Comparison of ENCODE assay signal across 9 cellular contexts in genomic region chr13:29707876-29708543, GRCh38.
DNase-seq lines count a peak whose midpoint lies in the region; ATAC-seq and TF ChIP-seq lines count a peak whose summit lies in the region.
"Had no signal": no experiment of that assay in that cellular context is flagged by ENCODE, and none has a peak within 500 bp of the region (broad histone marks: within the 10 kb centered on the region; RNA-seq: fewer than 3 reads in every experiment).

No MANE protein-coding gene starts in this region.

- no peak overlapping the region for H3K27ac Mint-ChIP-seq in activated naive CD4-positive, alpha-beta T cell treated with anti-CD3 and anti-CD28 coated beads for 36 hours
- H3K27ac Mint-ChIP-seq: activated naive CD8-positive, alpha-beta T cell had no signal

- TF ChIP-seq EP300 in sigmoid colon (IDR thresholded peaks at IDR 0.05), result no peak

- H3K9me3 ChIP-seq in right cardiac atrium (ENCODE audit: control insufficient read depth, low read length) (no peaks in the 10 kb centered on the region), sigmoid colon (no peaks in the 10 kb centered on the region)

- no peak for TF ChIP-seq POLR2A in sigmoid colon (IDR thresholded peaks at IDR 0.05)

- H3K4me1 Mint-ChIP-seq in activated naive CD4-positive, alpha-beta T cell treated with anti-CD3 and anti-CD28 coated beads for 36 hours (ENCODE audit: low read depth), result no peaks in the 10 kb centered on the region

- DNase-seq in GM06990 (ENCODE audit: extremely low read depth, insufficient read length) (no peak), SHP77 (lab: John Stamatoyannopoulos, UW) (peak; percentile 7 to 8), right cardiac atrium (peak in 2 of 3 donors; percentile 26 to 59), NCI-H2081 treated with DMSO at 0.1 percent for 48 hours (lab: John Stamatoyannopoulos, UW) (no peak), sigmoid colon (no peak)
- DNase-seq in activated naive CD4-positive, alpha-beta T cell treated with anti-CD3 and anti-CD28 coated beads for 36 hours, result peak; percentile 68
- DNase-seq in stimulated activated CD4-positive, alpha-beta T cell treated with anti-CD3 and anti-CD28 coated beads, Interleukin-4, amount 100 ng/mL, for 1 hour, result peak; percentile 39

- H3K27me3 ChIP-seq in GM06990 (replicated peaks; ENCODE audit: control insufficient read depth, insufficient read depth, low read length) (no peaks in the 10 kb centered on the region; the same call in none of the 2 replicates), right cardiac atrium (ENCODE audit: control insufficient read depth, insufficient read depth) (no peaks in the 10 kb centered on the region), sigmoid colon (peaks cover 0 to 1% (median 0%) of the 10 kb centered on the region in 3 donors)

- CTCF ChIA-PET in activated naive CD4-positive, alpha-beta T cell treated with anti-CD3 and anti-CD28 coated beads for 36 hours (lab: Charles Lee), result interaction anchor here (1.0 to 9.4 kb wide), 6 partner anchors 32 to 235 kb away, joined by 3 to 69 read pairs (median 4); no protein-coding TSS in a partner anchor

- H3K36me3 ChIP-seq in GM06990 (ENCODE audit: control insufficient read depth, insufficient read depth, low read length), result no peaks in the 10 kb centered on the region
- H3K36me3 ChIP-seq in sigmoid colon, result no peaks in the 10 kb centered on the region

- H3K9me3 Mint-ChIP-seq in activated naive CD4-positive, alpha-beta T cell treated with anti-CD3 and anti-CD28 coated beads for 36 hours, result no peaks in the 10 kb centered on the region

- H3K36me3 Mint-ChIP-seq in activated naive CD4-positive, alpha-beta T cell treated with anti-CD3 and anti-CD28 coated beads for 36 hours (ENCODE audit: low read depth), result no peaks in the 10 kb centered on the region
- H3K36me3 Mint-ChIP-seq: activated naive CD8-positive, alpha-beta T cell had no signal

- intact Hi-C loops in activated naive CD4-positive, alpha-beta T cell treated with anti-CD3 and anti-CD28 coated beads for 36 hours (cut with micrococcal nuclease), result loop anchor here (1.0 to 5.0 kb wide), 3 partner anchors 200 to 404 kb away; no protein-coding TSS in a partner anchor
- intact Hi-C loops in right cardiac atrium (cut with DNase I) (loop anchor here in 3 of 4 donors (2.0 to 10.0 kb wide), 3 partner anchors 183 to 201 kb away; no protein-coding TSS in a partner anchor), sigmoid colon (cut with DNase I) (no loop called here)

- ATAC-seq in HG03060 (IDR thresholded peaks at IDR 0.05; ENCODE audit: low read depth, unreplicated experiment) (peak; percentile 49), right cardiac atrium (peak; percentile 55 to 66)

- no peak overlapping the region for H3K4me3 Mint-ChIP-seq in activated naive CD4-positive, alpha-beta T cell treated with anti-CD3 and anti-CD28 coated beads for 36 hours
- H3K4me3 Mint-ChIP-seq: activated naive CD8-positive, alpha-beta T cell had no signal

- H3K27ac ChIP-seq in right cardiac atrium (ENCODE audit: low read length), result no peak overlapping the region
- H3K27ac ChIP-seq in sigmoid colon, result no peak overlapping the region

- 82% methylated on average over 7 of the region's 7 CpGs for WGBS in right cardiac atrium
- WGBS in sigmoid colon, 2 donors, result 59 to 78% methylated on average over 7 of the region's 7 CpGs

- H3K4me3 ChIP-seq in GM06990 (replicated peaks; ENCODE audit: low read depth, low read length) (no peak overlapping the region), right cardiac atrium (ENCODE audit: low read length) (no peak overlapping the region), sigmoid colon (no peak overlapping the region)

- H3K27me3 Mint-ChIP-seq in activated naive CD4-positive, alpha-beta T cell treated with anti-CD3 and anti-CD28 coated beads for 36 hours (ENCODE audit: low read depth), result peaks cover 7% of the 10 kb centered on the region

- peak; percentile 88 for TF ChIP-seq CTCF in GM06990 (IDR thresholded peaks at IDR 0.05; ENCODE audit: insufficient read depth, low read length, poor library complexity, severe bottlenecking)
- TF ChIP-seq CTCF in sigmoid colon (IDR thresholded peaks at IDR 0.05), result peak in 2 of 4 experiments; percentile 13

- H3K4me1 ChIP-seq in right cardiac atrium (ENCODE audit: control insufficient read depth, insufficient read depth, low read length), result peaks cover 4% of the 10 kb centered on the region
- peaks cover 0 to 3% (median 0%) of the 10 kb centered on the region in 4 donors for H3K4me1 ChIP-seq in sigmoid colon

Comparison
In these comparisons a context has a peak if more than half of its experiments do, and no peak if none do; other contexts are left out.
1. DNase-seq: peak in SHP77 (2 of 2), activated naive CD4-positive, alpha-beta T cell treated with anti-CD3 and anti-CD28 coated beads for 36 hours (single experiment), right cardiac atrium (2 of 3) and stimulated activated CD4-positive, alpha-beta T cell treated with anti-CD3 and anti-CD28 coated beads, Interleukin-4, amount 100 ng/mL, for 1 hour (single experiment); none in GM06990 (single experiment), NCI-H2081 treated with DMSO at 0.1 percent for 48 hours (single experiment) and sigmoid colon (single experiment).